ENCODE assay signal across 2 cellular contexts in genomic region chr18:7608798-7609197, GRCh38.
TF ChIP-seq lines count a peak whose summit lies in the region.

No MANE protein-coding gene starts in this region.

TF ChIP-seq in A549, 52 proteins besides CTCF, POLR2A, EP300 and RAD21:
- TF ChIP-seq PBX3 (IDR thresholded peaks at IDR 0.05) (no peak), FOSL2 (IDR thresholded peaks at IDR 0.05) (no peak), FOSL2 (CRISPR knock-in tag; IDR thresholded peaks at IDR 0.05) (no peak), FOXS1 (CRISPR knock-in tag; IDR thresholded peaks at IDR 0.05) (no peak), ZSCAN20 (CRISPR knock-in tag; IDR thresholded peaks at IDR 0.05) (no peak), CBX2 (IDR thresholded peaks at IDR 0.05; ENCODE audit: borderline replicate concordance, low read depth) (no peak), NFE2L2 (conservative IDR thresholded peaks at IDR 0.05; ENCODE audit: low read length) (no peak), ZFP36 (IDR thresholded peaks at IDR 0.05; ENCODE audit: borderline replicate concordance, partially characterized antibody) (no peak), POLR2AphosphoS2 (conservative IDR thresholded peaks at IDR 0.05; ENCODE audit: low read length) (no peak), GATA3 (IDR thresholded peaks at IDR 0.05; ENCODE audit: borderline replicate concordance) (no peak), RARB (CRISPR knock-in tag; IDR thresholded peaks at IDR 0.05) (no peak), JUNB (IDR thresholded peaks at IDR 0.05) (no peak), HDAC2 (IDR thresholded peaks at IDR 0.05) (no peak), FOSB (CRISPR knock-in tag; IDR thresholded peaks at IDR 0.05) (no peak), HEYL (CRISPR knock-in tag; IDR thresholded peaks at IDR 0.05) (no peak), TFCP2L1 (CRISPR knock-in tag; IDR thresholded peaks at IDR 0.05) (no peak)
TF ChIP-seq in A549: peak in this region for 0.

TF ChIP-seq in IMR-90, 13 proteins besides CTCF, POLR2A, EP300 and RAD21 (continued from another document):
- TF ChIP-seq CEBPB (IDR thresholded peaks at IDR 0.05; ENCODE audit: low read depth, low read length) (no peak), MAFK (IDR thresholded peaks at IDR 0.05; ENCODE audit: low read depth, low read length) (no peak), RCOR1 (IDR thresholded peaks at IDR 0.05; ENCODE audit: insufficient replicate concordance, low read length) (no peak), BHLHE40 (IDR thresholded peaks at IDR 0.05; ENCODE audit: low read depth, low read length) (no peak), ELK1 (IDR thresholded peaks at IDR 0.05; ENCODE audit: borderline replicate concordance, low read depth, low read length) (no peak), NFE2L2 (IDR thresholded peaks at IDR 0.05; ENCODE audit: low read depth, low read length) (no peak), SMC3 (IDR thresholded peaks at IDR 0.05; ENCODE audit: low read depth, low read length) (no peak), USF2 (IDR thresholded peaks at IDR 0.05; ENCODE audit: low read depth, low read length) (no peak), CHD1 (IDR thresholded peaks at IDR 0.05; ENCODE audit: low read depth, low read length) (no peak), MXI1 (IDR thresholded peaks at IDR 0.05; ENCODE audit: borderline replicate concordance, low read depth, low read length) (no peak), FOS (IDR thresholded peaks at IDR 0.05; ENCODE audit: low read depth, low read length) (no peak)
